Comparison of ENCODE assay signal across 1 cellular context in the genomic region with DNA sequence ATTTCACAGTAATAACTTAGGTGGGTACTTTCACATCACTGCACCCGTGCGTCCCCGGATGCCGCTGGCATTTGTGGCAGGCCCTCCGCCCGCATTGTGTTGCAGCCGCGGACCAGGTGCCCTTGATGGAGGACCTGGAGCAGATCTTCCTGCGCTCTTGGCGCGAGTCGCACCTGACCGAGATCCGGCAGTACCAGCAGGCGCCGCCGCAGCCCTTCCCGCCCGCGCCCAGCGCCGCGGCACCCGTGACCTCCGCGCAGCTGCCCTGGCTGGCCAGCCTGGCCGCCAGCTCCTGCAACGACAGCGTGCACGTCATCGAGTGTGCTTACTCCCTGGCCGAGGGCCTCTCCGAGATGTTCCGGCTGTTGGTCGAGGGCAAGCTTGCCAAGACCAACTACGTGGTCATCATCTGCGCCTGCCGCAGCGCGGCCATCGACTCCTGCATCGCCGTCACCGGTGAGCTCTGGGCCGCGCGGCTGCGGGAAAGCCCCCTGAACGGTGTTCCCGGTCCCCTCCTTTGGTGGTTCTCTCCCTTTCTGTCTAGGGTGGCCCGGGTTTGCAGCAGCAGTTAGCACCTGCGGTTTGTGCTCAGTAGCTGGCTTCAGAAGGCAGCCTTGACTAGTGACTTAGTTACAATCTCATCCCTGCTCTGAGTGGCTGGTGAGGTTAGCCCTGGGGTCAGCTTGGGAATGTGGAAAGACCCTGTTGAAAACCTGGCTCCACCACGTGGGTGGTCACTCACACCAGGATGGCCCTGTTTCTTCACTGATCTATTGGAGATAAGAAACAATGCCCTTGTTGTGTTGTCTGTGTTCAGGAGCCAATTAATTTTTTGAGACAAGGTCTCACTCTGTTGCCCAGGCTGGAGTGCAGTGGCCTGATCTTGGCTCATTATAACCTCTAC.
TF ChIP-seq lines count a peak whose summit lies in the region.

No MANE protein-coding gene starts in this region.

TF ChIP-seq in K562, 482 proteins besides CTCF, POLR2A, EP300 and RAD21:
- peak; percentile 40 for TF ChIP-seq HNRNPLL (IDR thresholded peaks at IDR 0.05; ENCODE audit: low read depth, low read length, poor library complexity, severe bottlenecking)
- TF ChIP-seq NR4A1 (CRISPR knock-in tag; IDR thresholded peaks at IDR 0.05), result 0 out of 2 replicates have a peak, but pooled peaks have one; percentile 12
- no peak for TF ChIP-seq NR4A1 (tag; IDR thresholded peaks at IDR 0.05)
- no peak for TF ChIP-seq ARID4B (CRISPR knock-in tag; IDR thresholded peaks at IDR 0.05)
- no peak for TF ChIP-seq PHB2 (IDR thresholded peaks at IDR 0.05; ENCODE audit: low read depth)
- TF ChIP-seq LCOR (CRISPR knock-in tag; IDR thresholded peaks at IDR 0.05), result no peak
- peak; percentile 84 for TF ChIP-seq ZBTB33 (CRISPR knock-in tag; IDR thresholded peaks at IDR 0.05)
- no peak for TF ChIP-seq ZBTB7A (IDR thresholded peaks at IDR 0.05; ENCODE audit: borderline replicate concordance, control insufficient read depth, low read depth, low read length)
- TF ChIP-seq, protein P1, sequence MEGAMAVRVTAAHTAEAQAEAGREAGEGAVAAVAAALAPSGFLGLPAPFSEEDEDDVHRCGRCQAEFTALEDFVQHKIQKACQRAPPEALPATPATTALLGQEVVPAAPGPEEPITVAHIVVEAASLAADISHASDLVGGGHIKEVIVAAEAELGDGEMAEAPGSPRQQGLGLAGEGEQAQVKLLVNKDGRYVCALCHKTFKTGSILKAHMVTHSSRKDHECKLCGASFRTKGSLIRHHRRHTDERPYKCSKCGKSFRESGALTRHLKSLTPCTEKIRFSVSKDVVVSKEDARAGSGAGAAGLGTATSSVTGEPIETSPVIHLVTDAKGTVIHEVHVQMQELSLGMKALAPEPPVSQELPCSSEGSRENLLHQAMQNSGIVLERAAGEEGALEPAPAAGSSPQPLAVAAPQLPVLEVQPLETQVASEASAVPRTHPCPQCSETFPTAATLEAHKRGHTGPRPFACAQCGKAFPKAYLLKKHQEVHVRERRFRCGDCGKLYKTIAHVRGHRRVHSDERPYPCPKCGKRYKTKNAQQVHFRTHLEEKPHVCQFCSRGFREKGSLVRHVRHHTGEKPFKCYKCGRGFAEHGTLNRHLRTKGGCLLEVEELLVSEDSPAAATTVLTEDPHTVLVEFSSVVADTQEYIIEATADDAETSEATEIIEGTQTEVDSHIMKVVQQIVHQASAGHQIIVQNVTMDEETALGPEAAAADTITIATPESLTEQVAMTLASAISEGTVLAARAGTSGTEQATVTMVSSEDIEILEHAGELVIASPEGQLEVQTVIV (CRISPR knock-in tag; IDR thresholded peaks at IDR 0.05; ENCODE audit: borderline replicate concordance), result no peak
- TF ChIP-seq MCM3 (IDR thresholded peaks at IDR 0.05), result no peak
- TF ChIP-seq SREBF1 (IDR thresholded peaks at IDR 0.05; ENCODE audit: borderline replicate concordance, low read depth, low read length), result no peak
- no peak for TF ChIP-seq POLR2AphosphoS2 (IDR thresholded peaks at IDR 0.05; ENCODE audit: low read length)
- TF ChIP-seq MEF2D (tag; conservative IDR thresholded peaks at IDR 0.05; ENCODE audit: low read depth), result no peak
- no peak for TF ChIP-seq E2F3 (CRISPR knock-in tag; IDR thresholded peaks at IDR 0.05)
- no peak for TF ChIP-seq POLR2G (IDR thresholded peaks at IDR 0.05; ENCODE audit: low read depth, low read length)
